Comparison of ENCODE assay signal across 12 cellular contexts in genomic region chr6:7166410-7167293, GRCh38.
DNase-seq lines count a peak whose midpoint lies in the region; ATAC-seq and TF ChIP-seq lines count a peak whose summit lies in the region.
"Had no signal": no experiment of that assay in that cellular context is flagged by ENCODE, and none has a peak within 500 bp of the region (broad histone marks: within the 10 kb centered on the region; RNA-seq: fewer than 3 reads in every experiment).

No MANE protein-coding gene starts in this region.

- peak; percentile 20 for DNase-seq in AG08395 (ENCODE audit: low spot score)
- DNase-seq in NB4 (ENCODE audit: low read depth): peak; percentile 92
- DNase-seq in choroid plexus epithelial cell (ENCODE audit: low read depth): peak; percentile 48
- no peak for DNase-seq in amniotic stem cell (lab: John Stamatoyannopoulos, UW)
- DNase-seq in putamen (ENCODE audit: low spot score): no peak
- DNase-seq: activated CD4-positive, alpha-beta memory T cell treated with anti-CD3 and anti-CD28 coated beads for 36 hours; cerebellar nuclear complex; KBM-7; stimulated activated CD4-positive, alpha-beta T cell treated with anti-CD3 and anti-CD28 coated beads, Interleukin-2, amount 100 ng/mL, for 48 hours had no signal

- H3K27me3 ChIP-seq in mucosa of stomach (ENCODE audit: control insufficient read depth, insufficient read depth, low read length): no peaks in the 10 kb centered on the region

- peaks cover 78% of the 10 kb centered on the region for H3K4me1 ChIP-seq in mucosa of stomach (ENCODE audit: control insufficient read depth, insufficient read depth, low read length)

- peak; percentile 17 for TF ChIP-seq POLR2A in NB4 (IDR thresholded peaks at IDR 0.05; ENCODE audit: extremely low read depth, insufficient read length)

- peak overlapping the region; percentile 20 for H3K9ac ChIP-seq in mucosa of stomach (ENCODE audit: low read length)

- ATAC-seq in HG03108 (IDR thresholded peaks at IDR 0.05; ENCODE audit: unreplicated experiment) (no peak), HG03097 (IDR thresholded peaks at IDR 0.05; ENCODE audit: low FRiP score, unreplicated experiment) (no peak)

- no peaks in the 10 kb centered on the region for H3K9me3 ChIP-seq in mucosa of stomach (ENCODE audit: control insufficient read depth, low read length)

- H3K4me3 ChIP-seq in NB4 (ENCODE audit: low read depth, low read length) (peak overlapping the region; percentile 53), choroid plexus epithelial cell (ENCODE audit: low read depth, low read length) (no peak overlapping the region), mucosa of stomach (ENCODE audit: low read length) (no peak overlapping the region)

- no peaks in the 10 kb centered on the region for H3K36me3 ChIP-seq in mucosa of stomach (ENCODE audit: control insufficient read depth, insufficient read depth, low read length)

- TF ChIP-seq CTCF in NB4 (IDR thresholded peaks at IDR 0.05; ENCODE audit: low read depth, low read length): no peak
- no peak for TF ChIP-seq CTCF in choroid plexus epithelial cell (conservative IDR thresholded peaks at IDR 0.05; ENCODE audit: low read depth, low read length)

Comparison
In these comparisons a context has a peak if more than half of its experiments do, and no peak if none do; other contexts are left out.
1. DNase-seq: peak in AG08395 (single experiment), NB4 (single experiment) and choroid plexus epithelial cell (single experiment); none in amniotic stem cell (single experiment) and putamen (single experiment).